In the genomic region with DNA sequence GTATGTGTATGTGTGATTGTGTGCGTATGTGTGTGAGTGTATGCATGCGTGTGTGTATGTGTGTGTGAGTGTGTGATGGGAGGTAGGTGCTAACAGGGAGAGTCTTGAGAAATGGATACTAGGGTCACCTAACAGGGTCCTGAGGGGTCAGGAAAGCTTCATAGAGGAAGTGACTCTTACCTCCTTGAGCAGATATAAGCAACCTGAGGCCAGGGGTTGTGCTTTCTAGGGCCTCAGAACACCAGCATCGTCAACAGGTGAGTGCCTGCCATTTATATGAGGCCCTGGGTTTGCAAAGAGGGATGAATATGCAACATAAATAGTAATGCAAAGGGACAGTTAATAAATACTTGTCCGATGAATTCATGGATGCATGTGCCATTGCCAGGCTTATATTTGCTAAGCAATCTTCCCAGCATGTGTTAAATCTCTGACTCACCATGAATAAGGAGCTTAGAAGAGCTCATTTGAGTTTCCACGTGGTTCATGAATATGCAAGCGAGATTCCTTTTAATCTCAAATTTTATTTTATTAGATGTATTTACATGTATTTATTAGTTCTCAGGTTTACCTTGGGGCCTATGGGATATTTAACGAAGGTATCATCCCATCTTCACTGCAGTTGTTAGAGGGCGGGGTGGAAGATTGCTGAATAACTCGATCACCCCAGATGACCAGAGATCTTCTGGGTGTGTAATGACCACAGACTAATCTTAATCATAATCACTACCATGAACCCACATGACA, we compare ENCODE assay signal across 14 cellular contexts.
DNase-seq lines count a peak whose midpoint lies in the region; ATAC-seq and TF ChIP-seq lines count a peak whose summit lies in the region.
"Had no signal": no experiment of that assay in that cellular context is flagged by ENCODE, and none has a peak within 500 bp of the region (broad histone marks: within the 10 kb centered on the region; RNA-seq: fewer than 3 reads in every experiment).

No MANE protein-coding gene starts in this region.

- peaks cover 4% of the 10 kb centered on the region for H3K4me1 Mint-ChIP-seq in T-helper 17 cell
- H3K4me1 Mint-ChIP-seq: memory B cell had no signal

- H3K4me3 ChIP-seq in cardiac fibroblast (replicated peaks in 1 of 2; ENCODE audit: low read depth in 2 of 2, low read length in 2 of 2) (no peak overlapping the region), retinal pigment epithelial cell (ENCODE audit: low read length) (no peak overlapping the region)

- TF ChIP-seq CTCF in cardiac fibroblast (IDR thresholded peaks at IDR 0.05; ENCODE audit: low read depth, low read length) (no peak), retinal pigment epithelial cell (conservative IDR thresholded peaks at IDR 0.05; ENCODE audit: low read depth, low read length) (no peak)

- H3K27ac Mint-ChIP-seq in T-helper 17 cell = no peak overlapping the region
- H3K27ac Mint-ChIP-seq: memory B cell had no signal

- H3K9me3 ChIP-seq in T-helper 17 cell (ENCODE audit: control insufficient read depth, low read length, poor library complexity, severe bottlenecking) = no peaks in the 10 kb centered on the region

- ATAC-seq in T-helper 17 cell (no peak), HG02870 (IDR thresholded peaks at IDR 0.05; ENCODE audit: unreplicated experiment) (no peak)
- ATAC-seq: sciatic nerve had no signal

- H3K36me3 Mint-ChIP-seq in T-helper 17 cell (ENCODE audit: low read depth) = no peaks in the 10 kb centered on the region

- H3K27me3 Mint-ChIP-seq in T-helper 17 cell = peaks cover 40% of the 10 kb centered on the region

- H3K4me3 Mint-ChIP-seq in T-helper 17 cell = no peak overlapping the region
- H3K4me3 Mint-ChIP-seq: memory B cell had no signal

- DNase-seq in DMS53 (lab: John Stamatoyannopoulos, UW) (peak; percentile 31), DMS53 treated with DMSO at 0.1 percent for 48 hours (lab: John Stamatoyannopoulos, UW; ENCODE audit: unreplicated experiment) (no peak), NCI-H226 (peak; percentile 16), cardiac fibroblast (ENCODE audit: low read depth in 2 of 2) (peak; percentile 14 to 83), retinal pigment epithelial cell (ENCODE audit: low read depth) (peak; percentile 98), T-helper 17 cell (no peak), middle frontal gyrus (ENCODE audit: extremely low spot score, low spot score) (no peak)
- DNase-seq: 8988T, aorta, NCI-H526, T-helper 1 cell had no signal

Comparison
In these comparisons a context has a peak if more than half of its experiments do, and no peak if none do; other contexts are left out.
1. DNase-seq: peak in DMS53 (single experiment), NCI-H226 (single experiment), cardiac fibroblast (2 of 2) and retinal pigment epithelial cell (single experiment); none in DMS53 treated with DMSO at 0.1 percent for 48 hours (single experiment), T-helper 17 cell (0 of 3) and middle frontal gyrus (single experiment).